Comparison of ENCODE assay signal across 14 cellular contexts in the genomic region with DNA sequence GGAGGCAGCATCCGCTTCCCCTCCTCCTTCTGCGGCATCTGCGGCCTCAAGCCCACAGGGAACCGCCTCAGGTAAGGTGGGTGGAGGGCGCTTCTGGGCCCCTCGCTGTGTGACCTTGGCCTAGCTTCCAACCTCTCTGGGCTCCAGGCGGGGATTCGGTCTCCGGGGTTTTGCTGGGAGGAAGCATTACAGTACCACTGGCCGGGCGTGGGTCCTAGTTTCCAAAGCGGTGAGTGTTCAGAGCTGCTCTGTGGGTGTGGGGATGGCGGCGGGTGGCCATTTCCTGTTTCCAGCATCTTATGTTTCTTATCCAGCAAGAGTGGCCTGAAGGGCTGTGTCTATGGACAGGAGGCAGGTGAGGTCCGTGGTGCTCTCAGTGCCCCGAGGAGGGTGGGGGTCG. TPM values are rescaled to one million over a fixed set of nuclear protein-coding genes. Genes with fewer than 3 reads are reported as not detected.
DNase-seq lines count a peak whose midpoint lies in the region; ATAC-seq, FAIRE-seq and TF ChIP-seq lines count a peak whose summit lies in the region.
"Had no signal": no experiment of that assay in that cellular context is flagged by ENCODE, and none has a peak within 500 bp of the region (broad histone marks: within the 10 kb centered on the region; RNA-seq: fewer than 3 reads in every experiment).

No MANE protein-coding gene starts in this region.

- H3K4me1 ChIP-seq in NT2/D1 (ENCODE audit: insufficient read depth, insufficient read length) (peaks cover 33% of the 10 kb centered on the region), osteoblast (ENCODE audit: insufficient read depth, low read length) (peaks cover 8% of the 10 kb centered on the region)

- peak overlapping the region; percentile 75 for H2AFZ ChIP-seq in osteoblast (ENCODE audit: low read length)

- TF ChIP-seq CTCF in D721Med (IDR thresholded peaks at IDR 0.05; ENCODE audit: insufficient read depth, missing control alignments) (no peak), dorsolateral prefrontal cortex (IDR thresholded peaks at IDR 0.05 in 54 of 56, conservative IDR thresholded peaks at IDR 0.05 in 2 of 56; ENCODE audit: low read depth in 1 of 56, partially characterized antibody in 56 of 56) (no peak), osteoblast (IDR thresholded peaks at IDR 0.05; ENCODE audit: extremely low read depth, low read depth, low read length) (no peak), brain microvascular endothelial cell (IDR thresholded peaks at IDR 0.05; ENCODE audit: low read depth, low read length, missing control alignments) (no peak)

- H3K27me3 ChIP-seq in NT2/D1 (ENCODE audit: insufficient read depth, insufficient read length) (peaks cover 3% of the 10 kb centered on the region), dorsolateral prefrontal cortex (no peaks in the 10 kb centered on the region), osteoblast (ENCODE audit: insufficient read depth, low read length) (no peaks in the 10 kb centered on the region), brain microvascular endothelial cell (replicated peaks) (peaks cover 4% of the 10 kb centered on the region)
- H3K27me3 ChIP-seq: cardiac muscle cell, SJSA1 had no signal

- no peak overlapping the region for H3K4me2 ChIP-seq in osteoblast (ENCODE audit: insufficient read depth, low read length)

- in situ Hi-C loops in brain microvascular endothelial cell (cut with HindIII; ENCODE audit: low pct_ligation_motif_present, low sequenced_read_pairs) = no loop called here

- no peak for FAIRE-seq in D721Med (lab: Jason Lieb, UNC)

- H3K36me3 ChIP-seq in NT2/D1 (ENCODE audit: insufficient read depth, insufficient read length, low read length) (no peaks in the 10 kb centered on the region), osteoblast (ENCODE audit: insufficient read depth, low read length) (no peaks in the 10 kb centered on the region), brain microvascular endothelial cell (replicated peaks) (no peaks in the 10 kb centered on the region)
- H3K36me3 ChIP-seq: cardiac muscle cell, SJSA1 had no signal

- intact Hi-C loops in dorsolateral prefrontal cortex (cut with DNase I) = loop anchor here (2.0 to 5.0 kb wide), 3 partner anchors 42 to 317 kb away; no protein-coding TSS in a partner anchor

- H3K4me3 ChIP-seq in NT2/D1 (ENCODE audit: insufficient read length, low read depth) (no peak overlapping the region), dorsolateral prefrontal cortex (peak overlapping the region in 15 of 59 donors; percentile 10 to 57 (median 47)), osteoblast (ENCODE audit: insufficient read depth, low read length) (no peak overlapping the region), brain microvascular endothelial cell (ENCODE audit: low read depth, low read length) (no peak overlapping the region)
- H3K4me3 ChIP-seq: cardiac muscle cell, SJSA1 had no signal

- H3K27ac ChIP-seq in dorsolateral prefrontal cortex (peak overlapping the region in 55 of 59 donors; percentile 28 to 96 (median 78)), osteoblast (ENCODE audit: low read depth, low read length) (no peak overlapping the region), brain microvascular endothelial cell (no peak overlapping the region)
- H3K27ac ChIP-seq: cardiac muscle cell, left ventricle myocardium inferior, SJSA1 had no signal

- ATAC-seq in GM18909 (IDR thresholded peaks at IDR 0.05; ENCODE audit: poor library complexity, unreplicated experiment) = no peak

- H4K20me1 ChIP-seq in osteoblast (ENCODE audit: insufficient read depth, low read length) = no peaks in the 10 kb centered on the region

- no peaks in the 10 kb centered on the region for H3K79me2 ChIP-seq in osteoblast (ENCODE audit: insufficient read depth, low read length)

- H3K9me3 ChIP-seq in NT2/D1 (ENCODE audit: insufficient read depth, low read length) (no peaks in the 10 kb centered on the region), osteoblast (ENCODE audit: low read depth, low read length) (no peaks in the 10 kb centered on the region)
- H3K9me3 ChIP-seq: Caco-2, left ventricle myocardium inferior, SJSA1 had no signal

- DNase-seq in D721Med (ENCODE audit: insufficient read length, low spot score) (peak; percentile 19), NT2/D1 (ENCODE audit: low read depth, low spot score) (no peak), dorsolateral prefrontal cortex (peak in 1 of 10 donors; percentile 43), osteoblast (ENCODE audit: insufficient read length, low spot score, missing footprints) (peak; percentile 77), HCEC 1CT (no peak), brain microvascular endothelial cell (no peak), COLO668 (lab: John Stamatoyannopoulos, UW; ENCODE audit: unreplicated experiment) (no peak)
- DNase-seq: NCI-H226 had no signal

- peak overlapping the region; percentile 77 for H3K9ac ChIP-seq in NT2/D1 (ENCODE audit: insufficient read length, low read depth)

RNA-seq across cellular contexts. Expression of gene FAAH, which starts 11.6 kb away (rescaled TPM):
- 100 to 1,000 TPM in 5 of 120 experiments, 10 to 100 TPM in 115; 42.0 to 138 (median 65.0) TPM for total RNA-seq in dorsolateral prefrontal cortex
- 2.4 and 4.0 TPM in 2 replicates for total RNA-seq in osteoblast
- total RNA-seq: RPMI7951 had no signal

Comparison
In these comparisons a context has a peak if more than half of its experiments do, and no peak if none do; other contexts are left out.
1. DNase-seq: peak in D721Med (single experiment) and osteoblast (single experiment); none in NT2/D1 (single experiment), HCEC 1CT (single experiment), brain microvascular endothelial cell (single experiment) and COLO668 (single experiment).
2. H3K27ac ChIP-seq: peak in dorsolateral prefrontal cortex (55 of 59); none in osteoblast (single experiment) and brain microvascular endothelial cell (single experiment).